ENCODE assay signal across 15 cellular contexts in genomic region chr6:57224769-57225515, GRCh38. TPM values are rescaled to one million over a fixed set of nuclear protein-coding genes. Genes with fewer than 3 reads are reported as not detected.
DNase-seq lines count a peak whose midpoint lies in the region; ATAC-seq and TF ChIP-seq lines count a peak whose summit lies in the region.
"Had no signal": no experiment of that assay in that cellular context is flagged by ENCODE, and none has a peak within 500 bp of the region (broad histone marks: within the 10 kb centered on the region; RNA-seq: fewer than 3 reads in every experiment).

No MANE protein-coding gene starts in this region.

- H3K9me3 ChIP-seq in CD8-positive, alpha-beta memory T cell (ENCODE audit: low read length): no peaks in the 10 kb centered on the region
- no peaks in the 10 kb centered on the region for H3K9me3 ChIP-seq in osteoblast (ENCODE audit: low read depth, low read length)
- H3K9me3 ChIP-seq: BLaER1, upper lobe of left lung had no signal

- TF ChIP-seq CTCF in choroid plexus epithelial cell (conservative IDR thresholded peaks at IDR 0.05; ENCODE audit: low read depth, low read length) (no peak), osteoblast (IDR thresholded peaks at IDR 0.05; ENCODE audit: extremely low read depth, low read depth, low read length) (no peak), GM20000 (IDR thresholded peaks at IDR 0.05; ENCODE audit: extremely low read depth, missing control alignments) (no peak)

- H3K79me2 ChIP-seq in osteoblast (ENCODE audit: insufficient read depth, low read length): peaks cover 28% of the 10 kb centered on the region

- peaks cover 6 to 14% (median 13%) of the 10 kb centered on the region in 3 donors for H3K4me1 Mint-ChIP-seq in CD8-positive, alpha-beta memory T cell

- H3K4me3 ChIP-seq in CD8-positive, alpha-beta memory T cell (ENCODE audit: low read length): no peak overlapping the region
- H3K4me3 ChIP-seq in choroid plexus epithelial cell (ENCODE audit: low read depth, low read length) (no peak overlapping the region), osteoblast (ENCODE audit: insufficient read depth, low read length) (no peak overlapping the region)
- H3K4me3 ChIP-seq: BLaER1, upper lobe of left lung had no signal

- CTCF ChIA-PET in CD8-positive, alpha-beta memory T cell (lab: Charles Lee): no interaction called here

- H3K27me3 Mint-ChIP-seq in CD8-positive, alpha-beta memory T cell: peaks cover 16 to 17% of the 10 kb centered on the region in 2 donors

- peak overlapping the region; percentile 10 for H2AFZ ChIP-seq in osteoblast (ENCODE audit: low read length)

- H3K4me2 ChIP-seq in osteoblast (ENCODE audit: insufficient read depth, low read length): peak overlapping the region; percentile 35
- H3K4me2 ChIP-seq: BLaER1 had no signal

- H3K4me3 Mint-ChIP-seq in CD8-positive, alpha-beta memory T cell: peak overlapping the region in 1 of 7 donors; percentile 60
- H3K4me3 Mint-ChIP-seq: activated CD4-positive, alpha-beta memory T cell treated with anti-CD3 and anti-CD28 coated beads, Interleukin-2, amount 10 ng/mL, durations not matched to agents 7 days and 5 days had no signal

- peak overlapping the region in 1 of 8 donors; percentile 6 for H3K27ac Mint-ChIP-seq in CD8-positive, alpha-beta memory T cell
- H3K27ac Mint-ChIP-seq: activated CD4-positive, alpha-beta memory T cell treated with anti-CD3 and anti-CD28 coated beads, Interleukin-2, amount 10 ng/mL, durations not matched to agents 7 days and 5 days had no signal

- peaks cover 0 to 8% (median 0%) of the 10 kb centered on the region in 3 donors for H3K36me3 Mint-ChIP-seq in CD8-positive, alpha-beta memory T cell

- H3K27me3 ChIP-seq in CD8-positive, alpha-beta memory T cell (ENCODE audit: insufficient read depth, low read length, poor library complexity, severe bottlenecking): peaks cover 5% of the 10 kb centered on the region
- no peaks in the 10 kb centered on the region for H3K27me3 ChIP-seq in osteoblast (ENCODE audit: insufficient read depth, low read length)
- H3K27me3 ChIP-seq: BLaER1, upper lobe of left lung had no signal

- no peaks in the 10 kb centered on the region for H3K9me3 Mint-ChIP-seq in CD8-positive, alpha-beta memory T cell
- H3K9me3 Mint-ChIP-seq: activated CD4-positive, alpha-beta memory T cell treated with anti-CD3 and anti-CD28 coated beads, Interleukin-2, amount 10 ng/mL, durations not matched to agents 7 days and 5 days had no signal

- POLR2A ChIA-PET in CD8-positive, alpha-beta memory T cell (lab: Charles Lee): no interaction called here

- no peaks in the 10 kb centered on the region for H3K4me1 ChIP-seq in CD8-positive, alpha-beta memory T cell (ENCODE audit: insufficient read depth, low read length)
- peaks cover 25% of the 10 kb centered on the region for H3K4me1 ChIP-seq in osteoblast (ENCODE audit: insufficient read depth, low read length)

- in situ Hi-C loops in KBM-7 (cut with MboI; ENCODE audit: low pct_unique_long_range_greater_than_20kb, low sequenced_read_pairs): no loop called here

- H3K36me3 ChIP-seq in CD8-positive, alpha-beta memory T cell (ENCODE audit: insufficient read depth, low read length): no peaks in the 10 kb centered on the region
- no peaks in the 10 kb centered on the region for H3K36me3 ChIP-seq in osteoblast (ENCODE audit: insufficient read depth, low read length)
- H3K36me3 ChIP-seq: BLaER1, upper lobe of left lung had no signal

- no peak for DNase-seq in CD8-positive, alpha-beta memory T cell
- DNase-seq in KBM-7: peak; percentile 18
- peak; percentile 61 for DNase-seq in choroid plexus epithelial cell (ENCODE audit: low read depth)
- peak; percentile 65 for DNase-seq in osteoblast (ENCODE audit: insufficient read length, low spot score, missing footprints)
- no peak for DNase-seq in activated CD4-positive, CD25-positive, alpha-beta regulatory T cell (lab: John Stamatoyannopoulos, UW)
- DNase-seq in activated CD4-positive, alpha-beta T cell treated with anti-CD3 and anti-CD28 coated beads, Interleukin-2, amount 50 U/mL, for 4 hours: no peak
- DNase-seq in GM20000 (ENCODE audit: low spot score): no peak
- DNase-seq: activated CD4-positive, alpha-beta memory T cell treated with anti-CD3 and anti-CD28 coated beads, Interleukin-2, amount 10 ng/mL, durations not matched to agents 7 days and 5 days; DND-41; kidney glomerular epithelial cell; NCI-H526 treated with DMSO at 0.1 percent for 48 hours; stimulated activated CD4-positive, alpha-beta T cell treated with anti-CD3 and anti-CD28 coated beads, Interleukin-4, amount 100 ng/mL, for 1 hour; upper lobe of left lung had no signal

- ATAC-seq in GM18858 (IDR thresholded peaks at IDR 0.05; ENCODE audit: unreplicated experiment): no peak

- H4K20me1 ChIP-seq in osteoblast (ENCODE audit: insufficient read depth, low read length): no peaks in the 10 kb centered on the region
- H4K20me1 ChIP-seq: BLaER1 had no signal

- peak overlapping the region; percentile 14 for H3K27ac ChIP-seq in CD8-positive, alpha-beta memory T cell (ENCODE audit: low read depth, low read length)
- H3K27ac ChIP-seq in osteoblast (ENCODE audit: low read depth, low read length): peak overlapping the region; percentile 6
- H3K27ac ChIP-seq: BLaER1, upper lobe of left lung had no signal

RNA-seq across cellular contexts. Expression of gene RAB23, which starts 2.8 kb away (rescaled TPM):
- 1 to 10 TPM; 4.3 to 4.7 TPM for total RNA-seq in CD8-positive, alpha-beta memory T cell
- polyA plus RNA-seq in CD8-positive, alpha-beta memory T cell: 1.0 TPM
- 74.0 and 82.2 TPM in 2 replicates for total RNA-seq in osteoblast

RNA-seq across cellular contexts. Expression of gene BAG2, which starts 52.8 kb away (rescaled TPM):
- 10 to 100 TPM; 10.2 to 10.4 TPM for total RNA-seq in CD8-positive, alpha-beta memory T cell
- 2.3 TPM for polyA plus RNA-seq in CD8-positive, alpha-beta memory T cell
- 13.3 and 17.7 TPM in 2 replicates for total RNA-seq in osteoblast

Comparison
In these comparisons a context has a peak if more than half of its experiments do, and no peak if none do; other contexts are left out.
1. DNase-seq: peak in KBM-7 (single experiment), choroid plexus epithelial cell (single experiment) and osteoblast (single experiment); none in CD8-positive, alpha-beta memory T cell (0 of 5), activated CD4-positive, CD25-positive, alpha-beta regulatory T cell (0 of 4), activated CD4-positive, alpha-beta T cell treated with anti-CD3 and anti-CD28 coated beads, Interleukin-2, amount 50 U/mL, for 4 hours (0 of 2) and GM20000 (single experiment).
2. RNA of gene RAB23, which starts 2.8 kb away (total RNA-seq): 74.0 to 82.2 TPM in osteoblast; 4.3 to 4.7 TPM in CD8-positive, alpha-beta memory T cell; every median in the first group is over 10 times any median in the second.